In genomic region chr1:192907545-192908243, GRCh38 we compare ENCODE assay signal across 1 cellular context.
TF ChIP-seq lines count a peak whose summit lies in the region.

No MANE protein-coding gene starts in this region.

TF ChIP-seq in GM12878, 131 proteins besides CTCF, POLR2A, EP300 and RAD21 (continued from another document):
- TF ChIP-seq PKNOX1 (IDR thresholded peaks at IDR 0.05) (no peak), BMI1 (IDR thresholded peaks at IDR 0.05; ENCODE audit: borderline replicate concordance) (no peak)
